Comparison of ENCODE assay signal across 23 cellular contexts in genomic region chr11:1586699-1587098, GRCh38. TPM values are rescaled to one million over a fixed set of nuclear protein-coding genes. Genes with fewer than 3 reads are reported as not detected.
"Had no signal": no experiment of that assay in that cellular context is flagged by ENCODE, and none has a peak within 500 bp of the region (broad histone marks: within the 10 kb centered on the region; RNA-seq: fewer than 3 reads in every experiment).

No MANE protein-coding gene starts in this region.

- H3K4me3 ChIP-seq: cardiac muscle cell, left lung, right atrium auricular region, skin epidermis, stomach, vagina had no signal

- H3K4me1 ChIP-seq: vagina had no signal

- DNase-seq: activated CD4-positive, alpha-beta T cell treated with anti-CD3 and anti-CD28 coated beads for 36 hours; activated CD4-positive, alpha-beta T cell treated with anti-CD3 and anti-CD28 coated beads, Interleukin-2, amount 50 U/mL, for 48 hours; activated gamma-delta T cell treated with Interleukin-2 at 50 U/mL for 16 hours; foreskin fibroblast; hippocampal formation; islet precursor cell; left lung; midbrain; occipital lobe; stimulated activated CD4-positive, alpha-beta T cell treated with anti-CD3 and anti-CD28 coated beads, Interleukin-15, amount 100 ng/mL, for 24 hours; stimulated activated CD4-positive, alpha-beta T cell treated with anti-CD3 and anti-CD28 coated beads, Interleukin-2, amount 100 ng/mL, for 48 hours; stomach; trophoblast cell had no signal

- H3K27ac ChIP-seq: cardiac muscle cell, left lung, right atrium auricular region, skin epidermis, stomach, vagina had no signal

- H3K4me3 Mint-ChIP-seq: activated CD4-positive, alpha-beta T cell treated with anti-CD3 and anti-CD28 coated beads for 36 hours; T-helper 2 cell treated with Interferon-gamma antibody and Interleukin-4, amounts not matched to agents 5 μg/mL and 100 μg/mL, for 36 hours had no signal

- H3K27ac Mint-ChIP-seq: activated CD4-positive, alpha-beta T cell treated with anti-CD3 and anti-CD28 coated beads for 36 hours; activated naive CD4-positive, alpha-beta T cell treated with anti-CD3 and anti-CD28 coated beads, Interleukin-2, amount 50 U/mL, for 72 hours; progenitor cell of endocrine pancreas; T-helper 2 cell treated with Interferon-gamma antibody and Interleukin-4, amounts not matched to agents 5 μg/mL and 100 μg/mL, for 36 hours had no signal

- H3K36me3 ChIP-seq: cardiac muscle cell, left lung, right atrium auricular region, stomach, vagina had no signal

- ATAC-seq: activated CD4-positive, alpha-beta T cell treated with anti-CD3 and anti-CD28 coated beads for 36 hours; activated naive CD4-positive, alpha-beta T cell treated with anti-CD3 and anti-CD28 coated beads, Interleukin-2, amount 50 U/mL, for 72 hours; left lung had no signal

- H3K9me3 ChIP-seq: left lung, right atrium auricular region, stomach, vagina had no signal

RNA-seq across cellular contexts. Expression of gene KRTAP5-1, which starts 1.6 kb away (rescaled TPM):
- total RNA-seq: activated CD4-positive, alpha-beta T cell treated with anti-CD3 and anti-CD28 coated beads for 36 hours; activated naive CD4-positive, alpha-beta T cell treated with anti-CD3 and anti-CD28 coated beads, Interleukin-2, amount 50 U/mL, for 72 hours; cardiac muscle cell; dermis microvascular lymphatic vessel endothelial cell; left lung; lung microvascular endothelial cell; occipital lobe; progenitor cell of endocrine pancreas; right atrium auricular region; stomach; temporal lobe; vagina had no signal

RNA-seq across cellular contexts. Expression of gene KRTAP5-2, which starts 11.4 kb away (rescaled TPM):
- total RNA-seq: activated CD4-positive, alpha-beta T cell treated with anti-CD3 and anti-CD28 coated beads for 36 hours; activated naive CD4-positive, alpha-beta T cell treated with anti-CD3 and anti-CD28 coated beads, Interleukin-2, amount 50 U/mL, for 72 hours; cardiac muscle cell; dermis microvascular lymphatic vessel endothelial cell; left lung; lung microvascular endothelial cell; occipital lobe; progenitor cell of endocrine pancreas; right atrium auricular region; stomach; temporal lobe; vagina had no signal

RNA-seq across cellular contexts. Expression of gene KRTAP5-3, which starts 21.6 kb away (rescaled TPM):
- total RNA-seq: activated CD4-positive, alpha-beta T cell treated with anti-CD3 and anti-CD28 coated beads for 36 hours; activated naive CD4-positive, alpha-beta T cell treated with anti-CD3 and anti-CD28 coated beads, Interleukin-2, amount 50 U/mL, for 72 hours; cardiac muscle cell; dermis microvascular lymphatic vessel endothelial cell; left lung; lung microvascular endothelial cell; occipital lobe; progenitor cell of endocrine pancreas; right atrium auricular region; stomach; temporal lobe; vagina had no signal

RNA-seq across cellular contexts. Expression of gene KRTAP5-4, which starts 35.2 kb away (rescaled TPM):
- total RNA-seq: activated CD4-positive, alpha-beta T cell treated with anti-CD3 and anti-CD28 coated beads for 36 hours; activated naive CD4-positive, alpha-beta T cell treated with anti-CD3 and anti-CD28 coated beads, Interleukin-2, amount 50 U/mL, for 72 hours; cardiac muscle cell; dermis microvascular lymphatic vessel endothelial cell; left lung; lung microvascular endothelial cell; occipital lobe; progenitor cell of endocrine pancreas; right atrium auricular region; stomach; vagina had no signal
